8 cellular contexts compared by ENCODE assay signal in the genomic region with DNA sequence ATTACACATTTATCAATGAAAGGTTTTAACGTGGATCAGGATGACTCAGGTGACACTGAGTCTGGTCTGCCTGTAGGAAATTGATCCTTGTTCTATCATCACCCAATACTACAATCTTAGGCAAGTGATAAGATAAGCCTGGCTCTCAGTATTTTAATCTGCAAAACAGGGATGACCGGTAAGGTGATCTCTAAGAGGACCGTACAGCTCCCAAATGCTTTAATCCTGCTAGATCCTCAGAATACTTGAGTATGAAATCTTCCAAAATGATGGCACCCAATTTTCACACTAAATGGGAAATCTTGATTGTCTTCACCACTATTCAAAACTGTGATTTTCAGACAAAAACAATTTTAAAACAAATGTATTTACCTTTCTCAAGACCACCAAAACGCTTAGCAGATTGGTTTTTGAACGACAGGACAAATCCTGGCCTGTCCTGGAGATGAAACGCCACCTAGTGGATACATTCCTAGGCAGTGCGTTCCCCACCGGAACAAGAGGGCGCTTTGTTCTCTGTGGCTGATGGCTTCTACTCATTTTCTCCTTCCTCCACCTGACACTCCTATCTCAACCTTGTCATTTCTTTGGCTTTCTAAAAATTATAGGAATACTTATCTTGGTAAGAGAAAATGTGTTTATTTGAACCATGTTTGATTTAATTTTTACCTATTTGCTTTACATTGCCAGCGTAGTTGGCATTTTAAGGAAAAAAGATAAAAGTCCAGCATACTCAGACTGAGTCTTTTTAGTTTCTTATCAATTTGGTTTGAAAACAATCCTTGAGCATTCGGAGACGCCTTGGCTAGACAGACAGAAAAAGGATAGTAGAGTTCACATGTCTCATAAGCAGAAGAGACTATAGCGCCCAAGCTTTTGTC. TPM values are rescaled to one million over a fixed set of nuclear protein-coding genes. Genes with fewer than 3 reads are reported as not detected.
DNase-seq lines count a peak whose midpoint lies in the region; ATAC-seq and TF ChIP-seq lines count a peak whose summit lies in the region.

No MANE protein-coding gene starts in this region.

- DNase-seq in NOMO-1 (lab: John Stamatoyannopoulos, UW; ENCODE audit: unreplicated experiment in 2 of 2) (peak; percentile 20 to 40), NOMO-1 treated with dmso at 0.1 percent for 144 hours (lab: John Stamatoyannopoulos, UW; ENCODE audit: unreplicated experiment) (no peak), NCI-H2029 (lab: John Stamatoyannopoulos, UW) (peak; percentile 37), chondrocyte (ENCODE audit: low spot score) (no peak), left kidney (ENCODE audit: low read depth, low spot score) (peak; percentile 87)
- DNase-seq in stimulated activated CD4-positive, alpha-beta T cell treated with anti-CD3 and anti-CD28 coated beads, TNF-alpha, amount 100 ng/mL, for 24 hours (ENCODE audit: low read depth in 3 of 3), result peak; percentile 9 to 41 (median 27)

- no peak overlapping the region for H3K27ac Mint-ChIP-seq in chondrocyte (ENCODE audit: unreplicated experiment)

- H3K4me3 Mint-ChIP-seq in chondrocyte (ENCODE audit: unreplicated experiment), result no peak overlapping the region

- H3K4me1 Mint-ChIP-seq in chondrocyte (ENCODE audit: low read depth), result peaks cover 8% of the 10 kb centered on the region

- H3K36me3 Mint-ChIP-seq in chondrocyte (ENCODE audit: low read depth), result no peaks in the 10 kb centered on the region

- H3K9me3 Mint-ChIP-seq in chondrocyte (ENCODE audit: low read depth), result peaks cover 3% of the 10 kb centered on the region

- peak; percentile 64 for ATAC-seq in HG02759 (IDR thresholded peaks at IDR 0.05; ENCODE audit: unreplicated experiment)
- ATAC-seq in activated CD4-positive, CD25-positive, alpha-beta regulatory T cell treated with anti-CD3 and anti-CD28 coated beads, Interleukin-2, amount 50 U/mL, for 24 hours, result peak; percentile 60

- TF ChIP-seq CTCF in chondrocyte (IDR thresholded peaks at IDR 0.05), result peak; percentile 99

- no peaks in the 10 kb centered on the region for H3K27me3 Mint-ChIP-seq in chondrocyte (ENCODE audit: low read depth)

RNA-seq across cellular contexts. Expression of a gene that starts 41.2 kb away (rescaled TPM):
- 250 to 737 TPM (median 710 TPM) in 3 replicates for total RNA-seq in chondrocyte

Comparison
In these comparisons a context has a peak if more than half of its experiments do, and no peak if none do; other contexts are left out.
1. DNase-seq: peak in NOMO-1 (2 of 2), NCI-H2029 (single experiment), left kidney (single experiment) and stimulated activated CD4-positive, alpha-beta T cell treated with anti-CD3 and anti-CD28 coated beads, TNF-alpha, amount 100 ng/mL, for 24 hours (3 of 3); none in NOMO-1 treated with dmso at 0.1 percent for 144 hours (single experiment) and chondrocyte (single experiment).